ENCODE assay signal across 23 cellular contexts in genomic region chr14:54711312-54711711, GRCh38.
DNase-seq lines count a peak whose midpoint lies in the region; ATAC-seq and TF ChIP-seq lines count a peak whose summit lies in the region.
"Had no signal": no experiment of that assay in that cellular context is flagged by ENCODE, and none has a peak within 500 bp of the region (broad histone marks: within the 10 kb centered on the region; RNA-seq: fewer than 3 reads in every experiment).

No MANE protein-coding gene starts in this region.

- TF ChIP-seq CTCF in left ventricle myocardium inferior (IDR thresholded peaks at IDR 0.05; ENCODE audit: borderline replicate concordance) (no peak), gastroesophageal sphincter (IDR thresholded peaks at IDR 0.05) (no peak), smooth muscle cell (IDR thresholded peaks at IDR 0.05; ENCODE audit: borderline replicate concordance, insufficient read depth, poor library complexity, severe bottlenecking) (no peak)

- H3K9ac ChIP-seq in smooth muscle cell (ENCODE audit: low read depth): no peak overlapping the region
- H3K9ac ChIP-seq: neural progenitor cell had no signal

- no peaks in the 10 kb centered on the region for H3K9me3 ChIP-seq in left ventricle myocardium inferior (replicated peaks)
- H3K9me3 ChIP-seq in gastroesophageal sphincter: no peaks in the 10 kb centered on the region
- no peaks in the 10 kb centered on the region for H3K9me3 ChIP-seq in smooth muscle cell (replicated peaks; ENCODE audit: low read depth)
- H3K9me3 ChIP-seq in SJCRH30 (replicated peaks): no peaks in the 10 kb centered on the region

- TF ChIP-seq POLR2A in gastroesophageal sphincter (IDR thresholded peaks at IDR 0.05): no peak

- peaks cover 89% of the 10 kb centered on the region for H3K4me1 ChIP-seq in left ventricle myocardium inferior
- H3K4me1 ChIP-seq in gastroesophageal sphincter: peaks cover 21 to 46% (median 22%) of the 10 kb centered on the region in 3 donors
- H3K4me1 ChIP-seq in smooth muscle cell (ENCODE audit: low read depth): peaks cover 5% of the 10 kb centered on the region
- peaks cover 2% of the 10 kb centered on the region; the same call in 1 of the 2 replicates for H3K4me1 ChIP-seq in SJCRH30
- H3K4me1 ChIP-seq: neural progenitor cell had no signal

- peaks cover 90% of the 10 kb centered on the region for H4K20me1 ChIP-seq in smooth muscle cell (ENCODE audit: low read depth)

- peaks cover 9% of the 10 kb centered on the region for H3F3A ChIP-seq in smooth muscle cell (ENCODE audit: low read depth)

- H3K4me2 ChIP-seq in smooth muscle cell: no peak overlapping the region
- H3K4me2 ChIP-seq: neural progenitor cell had no signal

- no peaks in the 10 kb centered on the region for H3K27me3 ChIP-seq in left ventricle myocardium inferior (ENCODE audit: low read depth)
- H3K27me3 ChIP-seq in gastroesophageal sphincter: no peaks in the 10 kb centered on the region
- no peaks in the 10 kb centered on the region for H3K27me3 ChIP-seq in smooth muscle cell (ENCODE audit: low read depth)
- no peaks in the 10 kb centered on the region for H3K27me3 ChIP-seq in SJCRH30
- H3K27me3 ChIP-seq: neural progenitor cell had no signal

- DNase-seq in left ventricle myocardium inferior (no peak), Right ventricle myocardium inferior (ENCODE audit: missing footprints) (no peak), smooth muscle cell (lab: John Stamatoyannopoulos, UW; ENCODE audit: unreplicated experiment) (no peak), NCI-H1092 (lab: John Stamatoyannopoulos, UW) (no peak), NCI-H226 (no peak), NCI-H345 treated with DMSO at 0.1 percent for 48 hours (lab: John Stamatoyannopoulos, UW; ENCODE audit: unreplicated experiment) (no peak), SJCRH30 (no peak)
- DNase-seq: activated CD4-positive, alpha-beta T cell treated with anti-CD3 and anti-CD28 coated beads, Interleukin-2, amount 50 U/mL, for 48 hours; activated naive CD4-positive, alpha-beta T cell treated with Interleukin-2 at 50 U/mL for 16 hours; CD4-positive, alpha-beta T cell; cortex of kidney; DMS153; GDM1; GOT3; hypothalamus; NCI-H1694; NCI-H774; OCI-M1; SHP77 treated with DMSO at 0.1 percent for 48 hours had no signal

- H2AFZ ChIP-seq in smooth muscle cell (ENCODE audit: low read depth): no peak overlapping the region
- H2AFZ ChIP-seq: neural progenitor cell had no signal

- no peaks in the 10 kb centered on the region for H3K36me3 ChIP-seq in left ventricle myocardium inferior
- H3K36me3 ChIP-seq in gastroesophageal sphincter: no peaks in the 10 kb centered on the region
- no peaks in the 10 kb centered on the region for H3K36me3 ChIP-seq in smooth muscle cell (ENCODE audit: low read depth)
- 0 out of 2 replicates have a peak, but pooled peaks cover 4% of the 10 kb centered on the region for H3K36me3 ChIP-seq in SJCRH30
- H3K36me3 ChIP-seq: neural progenitor cell had no signal

- WGBS in gastroesophageal sphincter (ENCODE audit: low coverage in 1 of 2), 2 donors: 97 to 100% methylated on average over 4 to 5 of the region's 5 CpGs
- WGBS in smooth muscle cell (ENCODE audit: low lambda C conversion rate): 97% methylated on average over 5 of the region's 5 CpGs

- no peak for TF ChIP-seq EP300 in gastroesophageal sphincter (IDR thresholded peaks at IDR 0.05)

- ATAC-seq in Right ventricle myocardium inferior (no peak), gastroesophageal sphincter (no peak)
- ATAC-seq: stimulated activated effector memory CD8-positive, alpha-beta T cell treated with anti-CD3 and anti-CD28 coated beads, Interleukin-12 subunit alpha, Interleukin-12 subunit beta, amount 100 ng/mL, for 72 hours had no signal

- no peak overlapping the region for H3K4me3 ChIP-seq in left ventricle myocardium inferior
- H3K4me3 ChIP-seq in gastroesophageal sphincter: no peak overlapping the region
- H3K4me3 ChIP-seq in smooth muscle cell: no peak overlapping the region
- no peak overlapping the region for H3K4me3 ChIP-seq in SJCRH30
- H3K4me3 ChIP-seq: neural progenitor cell had no signal

- H3K27ac ChIP-seq in left ventricle myocardium inferior (replicated peaks) (peak overlapping the region; percentile 84), gastroesophageal sphincter (peak overlapping the region; percentile 59 to 79 (median 74)), smooth muscle cell (ENCODE audit: low read depth) (peak overlapping the region; percentile 64), SJCRH30 (no peak overlapping the region)
- H3K27ac ChIP-seq: neural progenitor cell, VCaP had no signal

- peaks cover 73% of the 10 kb centered on the region for H3K79me2 ChIP-seq in smooth muscle cell (ENCODE audit: low read depth)

- intact Hi-C loops in left ventricle myocardium inferior (cut with micrococcal nuclease): no loop called here
- intact Hi-C loops in Right ventricle myocardium inferior (cut with DNase I): no loop called here
